Comparison of ENCODE assay signal across 14 cellular contexts in genomic region chr22:45216133-45217003, GRCh38. TPM values are rescaled to one million over a fixed set of nuclear protein-coding genes. Genes with fewer than 3 reads are reported as not detected.
DNase-seq lines count a peak whose midpoint lies in the region; ATAC-seq and TF ChIP-seq lines count a peak whose summit lies in the region.
"Had no signal": no experiment of that assay in that cellular context is flagged by ENCODE, and none has a peak within 500 bp of the region (broad histone marks: within the 10 kb centered on the region; RNA-seq: fewer than 3 reads in every experiment).

No MANE protein-coding gene starts in this region.

- H3K27me3 Mint-ChIP-seq in mesothelial cell of epicardium (ENCODE audit: low read depth), result peaks cover 8% of the 10 kb centered on the region
- H3K27me3 Mint-ChIP-seq: stimulated activated naive CD8-positive, alpha-beta T cell treated with anti-CD3 and anti-CD28 coated beads, Interleukin-15, Interleukin-2, amounts not matched to agents 100 ng/mL and 50 ng/mL, for 24 hours had no signal

- H3K27ac Mint-ChIP-seq in mesothelial cell of epicardium, result no peak overlapping the region
- H3K27ac Mint-ChIP-seq: activated T-helper 1 cell treated with anti-CD3 and anti-CD28 coated beads, Interleukin-12 subunit alpha, Interleukin-12 subunit beta, Interleukin-2, Interleukin-4 antibody, amounts not matched to agents 30 ng/mL and 10 ng/mL and 1 ng/mL, durations not matched to agents 14 hours and 24 hours and 36 hours; stimulated activated naive CD8-positive, alpha-beta T cell treated with anti-CD3 and anti-CD28 coated beads, Interleukin-15, Interleukin-2, amounts not matched to agents 100 ng/mL and 50 ng/mL, for 24 hours had no signal

- H3K4me1 Mint-ChIP-seq in mesothelial cell of epicardium, result peaks cover 17% of the 10 kb centered on the region

- 0 out of 2 replicates have a peak overlapping the region, but pooled peaks have one; percentile 4 for H3K4me3 ChIP-seq in IMR-90 (ENCODE audit: insufficient read depth, low read depth, low read length)
- H3K4me3 ChIP-seq in spleen, result no peak overlapping the region

- H2BK120ac ChIP-seq in IMR-90 (ENCODE audit: low read depth, low read length), result no peak overlapping the region

- BruUV-seq in IMR-90 (replicated peaks; lab: Mats Ljungman, UMichigan), result no TSS peak

- TF ChIP-seq POLR2A in IMR-90 (IDR thresholded peaks at IDR 0.05; ENCODE audit: low read depth, low read length) (no peak; the same call in none of the 2 replicates), spleen (IDR thresholded peaks at IDR 0.05) (no peak)

- H4K20me1 ChIP-seq in IMR-90 (ENCODE audit: insufficient read depth, low read length), result peaks cover 64% of the 10 kb centered on the region

- no peak overlapping the region for H3K18ac ChIP-seq in IMR-90 (ENCODE audit: low read depth, low read length)

- peak overlapping the region; percentile 66 for H2AK9ac ChIP-seq in IMR-90 (replicated peaks; ENCODE audit: low read depth, low read length, poor library complexity)

- H4K8ac ChIP-seq in IMR-90 (ENCODE audit: low read depth in 2 of 2, low read length in 2 of 2), result no peak overlapping the region

- H3K79me1 ChIP-seq in IMR-90 (ENCODE audit: low read depth in 1 of 2, low read length in 2 of 2), result peaks cover 28 to 71% of the 10 kb centered on the region in 2 experiments

- no peak overlapping the region for H3K56ac ChIP-seq in IMR-90 (ENCODE audit: extremely low read depth, insufficient read depth, low read length)

- H2AFZ ChIP-seq in IMR-90 (replicated peaks; ENCODE audit: low read length, poor library complexity), result peak overlapping the region; percentile 5

- H3K23ac ChIP-seq in IMR-90 (ENCODE audit: low read depth, low read length), result 0 out of 2 replicates have a peak overlapping the region, but pooled peaks have one; percentile 16

- no peaks in the 10 kb centered on the region for H3K9me3 Mint-ChIP-seq in mesothelial cell of epicardium
- H3K9me3 Mint-ChIP-seq: activated T-helper 1 cell treated with anti-CD3 and anti-CD28 coated beads, Interleukin-12 subunit alpha, Interleukin-12 subunit beta, Interleukin-2, Interleukin-4 antibody, amounts not matched to agents 30 ng/mL and 10 ng/mL and 1 ng/mL, durations not matched to agents 14 hours and 24 hours and 36 hours; stimulated activated naive CD8-positive, alpha-beta T cell treated with anti-CD3 and anti-CD28 coated beads, Interleukin-15, Interleukin-2, amounts not matched to agents 100 ng/mL and 50 ng/mL, for 24 hours had no signal

- ATAC-seq in IMR-90 (ENCODE audit: low read depth), result peak; percentile 27; the same call in 1 of the 2 replicates

- no peaks in the 10 kb centered on the region for H3K36me3 ChIP-seq in IMR-90 (ENCODE audit: control insufficient read depth, insufficient read depth, low read length)
- H3K36me3 ChIP-seq in spleen, result peaks cover 0 to 10% (median 3%) of the 10 kb centered on the region in 6 donors

- H3K4me1 ChIP-seq in IMR-90 (ENCODE audit: control insufficient read depth, insufficient read depth, low read length) (peaks cover 19% of the 10 kb centered on the region), spleen (peaks cover 3 to 67% (median 27%) of the 10 kb centered on the region in 6 donors)

- dilution Hi-C loops in IMR-90 (cut with HindIII; ENCODE audit: low sequenced_read_pairs, unreplicated experiment), result no loop called here

- H3K27me3 ChIP-seq in IMR-90 (ENCODE audit: control insufficient read depth, insufficient read depth, low read length), result no peaks in the 10 kb centered on the region
- no peaks in the 10 kb centered on the region for H3K27me3 ChIP-seq in spleen (replicated peaks in 1 of 7)

- H2AK5ac ChIP-seq in IMR-90 (ENCODE audit: low read depth, low read length), result no peak overlapping the region; the same call in 1 of the 2 replicates

- WGBS in IMR-90 (ENCODE audit: extremely low coverage in 2 of 2, insufficient read length in 1 of 2), 2 experiments, result 13% methylated on average over 11 of the region's 22 CpGs; no CpG with 5 or more reads in 1 of the 2 experiments
- WGBS in spleen, 5 donors, result 68 to 85% (median 73%) methylated on average over 22 of the region's 22 CpGs

- H4K91ac ChIP-seq in IMR-90 (ENCODE audit: insufficient read depth, low read depth, low read length), result no peak overlapping the region

- H3K36me3 Mint-ChIP-seq in mesothelial cell of epicardium, result no peaks in the 10 kb centered on the region

- intact Hi-C loops in IMR-90 (cut with micrococcal nuclease) (no loop called here), spleen (cut with DNase I; ENCODE audit: low total_unique reads) (no loop called here)

- peak overlapping the region; percentile 73 for H3K4me2 ChIP-seq in IMR-90 (ENCODE audit: low read depth, low read length)

- in situ Hi-C loops in IMR-90 (cut with MboI; ENCODE audit: low sequenced_read_pairs), result no loop called here

- H3K4me3 Mint-ChIP-seq in mesothelial cell of epicardium, result no peak overlapping the region
- H3K4me3 Mint-ChIP-seq: activated T-helper 1 cell treated with anti-CD3 and anti-CD28 coated beads, Interleukin-12 subunit alpha, Interleukin-12 subunit beta, Interleukin-2, Interleukin-4 antibody, amounts not matched to agents 30 ng/mL and 10 ng/mL and 1 ng/mL, durations not matched to agents 14 hours and 24 hours and 36 hours; stimulated activated naive CD8-positive, alpha-beta T cell treated with anti-CD3 and anti-CD28 coated beads, Interleukin-15, Interleukin-2, amounts not matched to agents 100 ng/mL and 50 ng/mL, for 24 hours had no signal

- CTCF ChIA-PET in IMR-90 (lab: Yijun Ruan, JAX), result no interaction called here

- DNase-seq in IMR-90 (peak; percentile 98), brain pericyte (ENCODE audit: low read depth, low spot score) (peak; percentile 74), iPS-NIHi7 (ENCODE audit: extremely low spot score) (peak; percentile 73), spleen (peak; percentile 54), mesothelial cell of epicardium (ENCODE audit: low spot score in 2 of 2, unreplicated experiment in 2 of 2) (no peak), HuH-7.5 (ENCODE audit: low spot score) (no peak), RKO (ENCODE audit: low spot score) (no peak)
- DNase-seq: activated CD4-positive, alpha-beta T cell treated with anti-CD3 and anti-CD28 coated beads for 1 hour; foreskin melanocyte; NCI-H1694; NCI-H748 treated with DMSO at 0.1 percent for 48 hours; stimulated activated CD4-positive, alpha-beta T cell treated with anti-CD3 and anti-CD28 coated beads, Interleukin-4, amount 100 ng/mL, for 1 hour had no signal

- no peak for TF ChIP-seq RAD21 in IMR-90 (IDR thresholded peaks at IDR 0.05; ENCODE audit: low read length)

- POLR2A ChIA-PET in IMR-90 (lab: Charles Lee; ENCODE audit: unreplicated experiment), result no interaction called here

- H3K9me1 ChIP-seq in IMR-90 (ENCODE audit: insufficient read depth, low read length), result peaks cover 23% of the 10 kb centered on the region

- 0 out of 2 replicates have a peak overlapping the region, but pooled peaks have one; percentile 31 for H2BK20ac ChIP-seq in IMR-90 (ENCODE audit: low read depth, low read length)

- H3K9me3 ChIP-seq in IMR-90 (ENCODE audit: control insufficient read depth, insufficient read depth, low read length) (no peaks in the 10 kb centered on the region), spleen (no peaks in the 10 kb centered on the region)

- TF ChIP-seq CTCF in IMR-90 (conservative IDR thresholded peaks at IDR 0.05; ENCODE audit: low read depth, low read length) (no peak), spleen (IDR thresholded peaks at IDR 0.05 in 8 of 11, conservative IDR thresholded peaks at IDR 0.05 in 3 of 11) (no peak), mesothelial cell of epicardium (IDR thresholded peaks at IDR 0.05; ENCODE audit: unreplicated experiment) (no peak)

- H2BK15ac ChIP-seq in IMR-90 (ENCODE audit: low read depth, low read length), result no peak overlapping the region

- H4K5ac ChIP-seq in IMR-90 (ENCODE audit: low read depth, low read length), result no peak overlapping the region

- H3K9ac ChIP-seq in IMR-90 (ENCODE audit: low read depth, low read length), result no peak overlapping the region

- peak overlapping the region; percentile 39; the same call in 1 of the 2 replicates for H3K14ac ChIP-seq in IMR-90 (replicated peaks; ENCODE audit: low read depth, low read length)

- H3K27ac ChIP-seq in IMR-90 (ENCODE audit: insufficient read depth, low read length), result no peak overlapping the region
- H3K27ac ChIP-seq in spleen, result no peak overlapping the region

- no peak overlapping the region; the same call in 1 of the 2 replicates for H3K4ac ChIP-seq in IMR-90 (ENCODE audit: low read depth, low read length)

- H2BK5ac ChIP-seq in IMR-90 (ENCODE audit: low read depth, low read length, poor library complexity, severe bottlenecking), result no peak overlapping the region

TF ChIP-seq in IMR-90, 13 proteins besides CTCF, POLR2A, EP300 and RAD21 (continues in another document):
- TF ChIP-seq MAZ (IDR thresholded peaks at IDR 0.05; ENCODE audit: borderline replicate concordance, low read depth, low read length) (0 out of 2 replicates have a peak, but pooled peaks have one; percentile 11), MAFK (IDR thresholded peaks at IDR 0.05; ENCODE audit: low read depth, low read length) (no peak), BHLHE40 (IDR thresholded peaks at IDR 0.05; ENCODE audit: low read depth, low read length) (peak; percentile 51), CHD1 (IDR thresholded peaks at IDR 0.05; ENCODE audit: low read depth, low read length) (no peak), FOS (IDR thresholded peaks at IDR 0.05; ENCODE audit: low read depth, low read length) (no peak), MXI1 (IDR thresholded peaks at IDR 0.05; ENCODE audit: borderline replicate concordance, low read depth, low read length) (no peak; the same call in 1 of the 2 replicates), CEBPB (IDR thresholded peaks at IDR 0.05; ENCODE audit: low read depth, low read length) (0 out of 2 replicates have a peak, but pooled peaks have one; percentile 0)

RNA-seq across cellular contexts. Expression of gene KIAA0930, which starts 24.3 kb away (rescaled TPM):
- total RNA-seq in IMR-90 (2012; rRNA removed) (21.7 and 25.3 TPM in 2 replicates), spleen (10 to 100 TPM; 35.5 to 93.1 (median 73.7) TPM), mesothelial cell of epicardium (31.1 to 32.1 TPM (median 31.4 TPM) in 3 replicates)
- polyA plus RNA-seq in IMR-90 (2012; rRNA removed) (34.1 and 38.1 TPM in 2 replicates), spleen (10 to 100 TPM; 32.6 to 61.5 (median 46.6) TPM)
- 45.7 and 62.0 TPM in 2 replicates for polyA plus RNA-seq in IMR-90 (2012; cell fraction: cytosol; rRNA removed)
- 134 and 167 TPM in 2 replicates for polyA plus RNA-seq in IMR-90 (2012; cell fraction: nucleus; rRNA removed; ENCODE audit: low replicate concordance)

RNA-seq across cellular contexts. Expression of gene NUP50, which starts 52.6 kb away (rescaled TPM):
- 61.1 and 65.4 TPM in 2 replicates for total RNA-seq in IMR-90 (2012; rRNA removed)
- polyA plus RNA-seq in IMR-90 (2012; rRNA removed), result 10.3 and 12.8 TPM in 2 replicates
- 6.0 and 7.5 TPM in 2 replicates for polyA plus RNA-seq in IMR-90 (2012; cell fraction: cytosol; rRNA removed)
- 5.9 and 17.2 TPM in 2 replicates for polyA plus RNA-seq in IMR-90 (2012; cell fraction: nucleus; rRNA removed; ENCODE audit: low replicate concordance)
- 100 to 1,000 TPM in 2 of 7 donors, 10 to 100 TPM in 5; 85.9 to 109 (median 98.5) TPM for total RNA-seq in spleen
- polyA plus RNA-seq in spleen, result 10 to 100 TPM; 16.2 to 26.4 (median 17.5) TPM
- 45.8 to 54.6 TPM (median 52.9 TPM) in 3 replicates for total RNA-seq in mesothelial cell of epicardium

Comparison
In these comparisons a context has a peak if more than half of its experiments do, and no peak if none do; other contexts are left out.
1. DNase-seq: peak in IMR-90 (single experiment), brain pericyte (single experiment), iPS-NIHi7 (single experiment) and spleen (single experiment); none in mesothelial cell of epicardium (0 of 2), HuH-7.5 (single experiment) and RKO (single experiment).